In genomic region chr20:21182832-21183563, GRCh38 we compare ENCODE assay signal across 10 cellular contexts. TPM values are rescaled to one million over a fixed set of nuclear protein-coding genes. Genes with fewer than 3 reads are reported as not detected.
A peak's percentile ranks its signal among the peaks of the same experiment; 100 is the strongest.
DNase-seq lines count a peak whose midpoint lies in the region; ATAC-seq, FAIRE-seq and TF ChIP-seq lines count a peak whose summit lies in the region.
"Had no signal": no experiment of that assay in that cellular context is flagged by ENCODE, and none has a peak within 500 bp of the region (broad histone marks: within the 10 kb centered on the region; RNA-seq: fewer than 3 reads in every experiment).

No MANE protein-coding gene starts in this region.

- WGBS in small intestine, 3 donors: 37 to 57% (median 55%) methylated on average over 7 of the region's 7 CpGs

- H3K27me3 ChIP-seq in small intestine (ENCODE audit: control insufficient read depth in 2 of 2, insufficient read depth in 2 of 2, low read length in 2 of 2): no peaks in the 10 kb centered on the region

- no peak overlapping the region for H3K27ac ChIP-seq in small intestine (ENCODE audit: low read depth in 1 of 2, low read length in 1 of 2)

- no peak for ATAC-seq in GM19351 (IDR thresholded peaks at IDR 0.05; ENCODE audit: unreplicated experiment)
- no peak for ATAC-seq in GM18861 (IDR thresholded peaks at IDR 0.05; ENCODE audit: unreplicated experiment)
- ATAC-seq: esophagus mucosa had no signal

- FAIRE-seq in small intestine (lab: Jason Lieb, UNC): no peak

- H3K4me1 ChIP-seq in small intestine (ENCODE audit: control insufficient read depth in 2 of 2, insufficient read depth in 1 of 2, low read depth in 1 of 2, low read length in 1 of 2): peaks cover 2 to 3% of the 10 kb centered on the region in 2 donors

- peak; percentile 94 for DNase-seq in HCEC 1CT
- peak; percentile 80 for DNase-seq in SIG-M5 treated with dmso at 0.1 percent for 504 hours (lab: John Stamatoyannopoulos, UW; ENCODE audit: unreplicated experiment)
- peak; percentile 99 for DNase-seq in fibroblast of villous mesenchyme (ENCODE audit: low read depth)
- peak; percentile 52 for DNase-seq in small intestine
- DNase-seq in SKM-1 treated with dmso at 0.1 percent for 144 hours (lab: John Stamatoyannopoulos, UW; ENCODE audit: unreplicated experiment): no peak
- no peak for DNase-seq in activated CD4-positive, alpha-beta T cell treated with anti-CD3 and anti-CD28 coated beads for 4 hours
- DNase-seq: SHP77 treated with DMSO at 0.1 percent for 48 hours had no signal

- TF ChIP-seq CTCF in fibroblast of villous mesenchyme (IDR thresholded peaks at IDR 0.05; ENCODE audit: insufficient read depth, low read depth, low read length): no peak

- no peaks in the 10 kb centered on the region for H3K9me3 ChIP-seq in small intestine (ENCODE audit: control insufficient read depth, low read depth)

- peak overlapping the region; percentile 1 for H3K4me3 ChIP-seq in fibroblast of villous mesenchyme (ENCODE audit: low read depth, low read length)
- no peak overlapping the region for H3K4me3 ChIP-seq in small intestine (ENCODE audit: low read depth in 1 of 2, low read length in 2 of 2)

- H3K36me3 ChIP-seq in small intestine (ENCODE audit: control insufficient read depth in 2 of 2, insufficient read depth in 2 of 2, low read length in 2 of 2): no peaks in the 10 kb centered on the region

RNA-seq across cellular contexts. Expression of gene KIZ, which starts 57.1 kb away (rescaled TPM):
- total RNA-seq in fibroblast of villous mesenchyme: 15.5 TPM in 2 replicates
- 10 to 100 TPM; 11.7 to 38.4 (median 27.7) TPM for polyA plus RNA-seq in small intestine

Comparison
In these comparisons a context has a peak if more than half of its experiments do, and no peak if none do; other contexts are left out.
1. DNase-seq: peak in HCEC 1CT (single experiment), SIG-M5 treated with dmso at 0.1 percent for 504 hours (single experiment), fibroblast of villous mesenchyme (single experiment) and small intestine (single experiment); none in SKM-1 treated with dmso at 0.1 percent for 144 hours (single experiment) and activated CD4-positive, alpha-beta T cell treated with anti-CD3 and anti-CD28 coated beads for 4 hours (0 of 2).